In genomic region chr7:16711730-16712129, GRCh38 we compare ENCODE assay signal across 17 cellular contexts. TPM values are rescaled to one million over a fixed set of nuclear protein-coding genes. Genes with fewer than 3 reads are reported as not detected.
DNase-seq lines count a peak whose midpoint lies in the region; ATAC-seq and TF ChIP-seq lines count a peak whose summit lies in the region.
"Had no signal": no experiment of that assay in that cellular context is flagged by ENCODE, and none has a peak within 500 bp of the region (broad histone marks: within the 10 kb centered on the region; RNA-seq: fewer than 3 reads in every experiment).

No MANE protein-coding gene starts in this region.

- no peaks in the 10 kb centered on the region for H3K9me3 ChIP-seq in fibroblast of lung (ENCODE audit: control insufficient read depth, insufficient read depth, low read depth, low read length)
- H3K9me3 ChIP-seq: upper lobe of right lung had no signal

- DNase-seq in A172 (ENCODE audit: low spot score) (peak; percentile 53), GM03348 (ENCODE audit: low spot score) (peak; percentile 43), RPMI7951 (ENCODE audit: low read depth) (peak; percentile 55), fibroblast of lung (ENCODE audit: low read depth in 2 of 2) (peak; percentile 26 to 85), COLO829 (ENCODE audit: low spot score) (no peak), RWPE1 (ENCODE audit: low spot score) (no peak), ureter (ENCODE audit: low spot score) (no peak)
- DNase-seq: DMS 273 treated with DMSO at 0.1 percent for 48 hours; hippocampal formation; left cardiac atrium; NCI-H1417; NCI-H510A; nucleus accumbens; stimulated activated CD4-positive, alpha-beta T cell treated with anti-CD3 and anti-CD28 coated beads, Interleukin-4, amount 100 ng/mL, for 1 hour; upper lobe of right lung had no signal

- H3K36me3 ChIP-seq in fibroblast of lung (ENCODE audit: control insufficient read depth, insufficient read depth, low read length), result no peaks in the 10 kb centered on the region
- H3K36me3 ChIP-seq: upper lobe of right lung had no signal

- no peaks in the 10 kb centered on the region for H4K20me1 ChIP-seq in fibroblast of lung (ENCODE audit: control insufficient read depth, extremely low read depth, insufficient read depth, low read length)

- ATAC-seq in GM21576 (IDR thresholded peaks at IDR 0.05; ENCODE audit: unreplicated experiment), result no peak
- ATAC-seq: left cardiac atrium, sciatic nerve, upper lobe of right lung had no signal

- H3K27ac ChIP-seq in fibroblast of lung (ENCODE audit: insufficient read depth, low read length) (no peak overlapping the region), RWPE1 (no peak overlapping the region)
- H3K27ac ChIP-seq: upper lobe of right lung had no signal

- POLR2A ChIA-PET in RWPE1 (lab: Yijun Ruan, JAX; ENCODE audit: low non-redundant PET), result no interaction called here

- no peaks in the 10 kb centered on the region for H3K79me2 ChIP-seq in fibroblast of lung (ENCODE audit: control insufficient read depth, insufficient read depth, low read length)

- no peak overlapping the region for H3K4me2 ChIP-seq in fibroblast of lung (ENCODE audit: extremely low read depth, insufficient read depth, low read length)

- CTCF ChIA-PET in RWPE1 (lab: Yijun Ruan, JAX), result no interaction called here

- no peaks in the 10 kb centered on the region for H3K27me3 ChIP-seq in fibroblast of lung (ENCODE audit: control insufficient read depth, insufficient read depth, low read length)
- H3K27me3 ChIP-seq: upper lobe of right lung had no signal

- H3K4me3 ChIP-seq in fibroblast of lung (replicated peaks in 1 of 4; ENCODE audit: control extremely low read depth in 1 of 4, insufficient read depth in 1 of 4, low read depth in 3 of 4, low read length in 4 of 4), result no peak overlapping the region
- H3K4me3 ChIP-seq: upper lobe of right lung had no signal

- no peak overlapping the region for H3K9ac ChIP-seq in fibroblast of lung (ENCODE audit: insufficient read depth, low read length)

- H3K4me1 ChIP-seq in fibroblast of lung (ENCODE audit: control insufficient read depth, extremely low read depth, insufficient read depth, low read length), result no peaks in the 10 kb centered on the region
- H3K4me1 ChIP-seq: upper lobe of right lung had no signal

- H2AFZ ChIP-seq in fibroblast of lung (ENCODE audit: low read length), result no peak overlapping the region

- no peak for TF ChIP-seq CTCF in fibroblast of lung (conservative IDR thresholded peaks at IDR 0.05 in 1 of 2, IDR thresholded peaks at IDR 0.05 in 1 of 2; ENCODE audit: low read depth in 1 of 2, low read length in 2 of 2)
- no peak for TF ChIP-seq CTCF in RWPE1 (conservative IDR thresholded peaks at IDR 0.05; ENCODE audit: low read depth)

RNA-seq across cellular contexts. Expression of gene TSPAN13, which starts 41.8 kb away (rescaled TPM):
- total RNA-seq in A172 (2014; rRNA removed; shearing (Covaris generic)), result 2.4 and 2.8 TPM in 2 replicates
- total RNA-seq in RPMI7951 (2014; rRNA removed; shearing (Covaris generic)), result 4.4 and 5.5 TPM in 2 replicates
- total RNA-seq in fibroblast of lung (0.77 and 2.8 TPM in 2 replicates), ureter (50.2 TPM)
- polyA plus RNA-seq in fibroblast of lung, result 2.5 and 6.7 TPM in 2 replicates
- 1.9 and 5.0 TPM in 2 replicates for polyA plus RNA-seq in fibroblast of lung (2012)
- 2.2 and 3.9 TPM in 2 replicates for polyA minus RNA-seq in fibroblast of lung (ENCODE audit: low replicate concordance)

Comparison
In these comparisons a context has a peak if more than half of its experiments do, and no peak if none do; other contexts are left out.
1. DNase-seq: peak in A172 (single experiment), GM03348 (single experiment), RPMI7951 (single experiment) and fibroblast of lung (2 of 2); none in COLO829 (single experiment), RWPE1 (single experiment) and ureter (single experiment).